In genomic region chr5:4563400-4563799, GRCh38 we compare ENCODE assay signal across 13 cellular contexts.
DNase-seq lines count a peak whose midpoint lies in the region; ATAC-seq and TF ChIP-seq lines count a peak whose summit lies in the region.
"Had no signal": no experiment of that assay in that cellular context is flagged by ENCODE, and none has a peak within 500 bp of the region (broad histone marks: within the 10 kb centered on the region; RNA-seq: fewer than 3 reads in every experiment).

No MANE protein-coding gene starts in this region.

- no peak for ATAC-seq in HG03135 (IDR thresholded peaks at IDR 0.05; ENCODE audit: unreplicated experiment)
- ATAC-seq: lower lobe of right lung had no signal

- POLR2A ChIA-PET in RWPE1 (lab: Yijun Ruan, JAX; ENCODE audit: low non-redundant PET) = no interaction called here

- H3K27ac ChIP-seq in RWPE1 (no peak overlapping the region), coronary artery (no peak overlapping the region)
- H3K27ac ChIP-seq: lower lobe of right lung, prostate gland, transverse colon had no signal

- DNase-seq in D341Med (ENCODE audit: low spot score) (peak; percentile 54), M059J (ENCODE audit: low read depth) (peak; percentile 54), RWPE1 (ENCODE audit: low spot score) (no peak), fibroblast of the conjunctiva (ENCODE audit: low read depth) (peak; percentile 22), EL (no peak), Ammon's horn (ENCODE audit: low spot score) (no peak), coronary artery (ENCODE audit: low spot score) (no peak)
- DNase-seq: amniotic stem cell, lower lobe of right lung, NCI-H1048, transverse colon had no signal

- CTCF ChIA-PET in RWPE1 (lab: Yijun Ruan, JAX) = interaction anchor here (0.7 kb wide), 1 partner anchor 417 kb away, joined by 4 read pairs; no protein-coding TSS in a partner anchor

- TF ChIP-seq CTCF in RWPE1 (conservative IDR thresholded peaks at IDR 0.05; ENCODE audit: low read depth) = peak; percentile 20
- no peak for TF ChIP-seq CTCF in coronary artery (IDR thresholded peaks at IDR 0.05)

- H3K4me3 ChIP-seq in coronary artery = no peak overlapping the region
- H3K4me3 ChIP-seq: lower lobe of right lung, prostate gland, transverse colon had no signal

Comparison
In these comparisons a context has a peak if more than half of its experiments do, and no peak if none do; other contexts are left out.
1. DNase-seq: peak in D341Med (single experiment), M059J (single experiment) and fibroblast of the conjunctiva (single experiment); none in RWPE1 (single experiment), EL (single experiment), Ammon's horn (single experiment) and coronary artery (single experiment).